8 cellular contexts compared by ENCODE assay signal in the genomic region with DNA sequence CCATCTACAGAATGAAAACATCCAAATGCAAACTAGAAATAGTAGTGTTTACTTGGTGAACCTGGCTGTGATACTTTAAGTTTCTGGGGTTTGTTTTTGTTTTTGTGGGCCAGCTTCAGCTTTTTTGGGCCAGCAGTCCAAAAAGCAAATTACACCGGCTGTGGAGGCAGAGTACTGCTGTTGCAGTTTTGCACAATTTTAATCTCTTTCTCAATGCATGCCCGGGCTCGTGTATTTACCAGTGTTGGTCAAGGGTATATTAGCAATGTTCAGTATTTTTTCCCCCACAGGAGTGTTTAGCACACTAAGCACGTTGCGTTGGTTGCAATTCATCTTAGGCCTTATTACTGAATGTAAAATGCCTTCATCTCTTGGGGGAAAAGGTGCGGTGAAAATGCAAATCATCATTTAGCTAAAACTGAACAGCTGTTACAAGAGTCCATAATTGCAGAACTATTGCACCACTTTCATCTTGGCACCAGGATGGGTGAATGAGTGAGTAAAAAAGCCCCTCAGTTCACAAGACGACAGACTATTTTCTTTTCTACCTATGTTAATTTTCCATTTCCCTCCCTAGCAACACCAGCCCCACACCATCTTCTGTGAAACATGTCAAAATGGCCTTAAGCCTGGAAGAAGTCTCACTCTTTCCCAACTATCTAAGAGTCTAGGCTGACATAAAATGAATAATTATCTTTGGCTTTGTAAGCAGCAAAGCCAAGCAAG. TPM values are rescaled to one million over a fixed set of nuclear protein-coding genes. Genes with fewer than 3 reads are reported as not detected.
DNase-seq lines count a peak whose midpoint lies in the region; ATAC-seq and TF ChIP-seq lines count a peak whose summit lies in the region.

No MANE protein-coding gene starts in this region.

- TF ChIP-seq CTCF in CD14-positive monocyte (IDR thresholded peaks at IDR 0.05), result no peak
- no peak for TF ChIP-seq CTCF in HL-60 (IDR thresholded peaks at IDR 0.05; ENCODE audit: insufficient read depth, low read length)

- H3K9me3 Mint-ChIP-seq in CD14-positive monocyte, result peaks cover 0 to 2% (median 0%) of the 10 kb centered on the region in 7 donors
- H3K9me3 Mint-ChIP-seq in activated naive CD8-positive, alpha-beta T cell treated with anti-CD3 and anti-CD28 coated beads, Interleukin-2, amount 50 U/mL, for 24 hours, result no peaks in the 10 kb centered on the region
- H3K9me3 Mint-ChIP-seq in immature natural killer cell, result peaks cover 0 to 2% (median 0%) of the 10 kb centered on the region in 6 donors
- no peaks in the 10 kb centered on the region for H3K9me3 Mint-ChIP-seq in stimulated activated memory B cell treated with anti-CD40 and anti-IgM and Interleukin-4, amounts not matched to agents 10 μg/mL and 1 μg/mL and 100 μg/mL, for 72 hours

- H3K4me3 Mint-ChIP-seq in CD14-positive monocyte (peak overlapping the region; percentile 96 to 97), immature natural killer cell (peak overlapping the region; percentile 85 to 94 (median 93))
- H3K4me3 Mint-ChIP-seq in activated naive CD8-positive, alpha-beta T cell treated with anti-CD3 and anti-CD28 coated beads, Interleukin-2, amount 50 U/mL, for 24 hours, result peak overlapping the region; percentile 100
- peak overlapping the region; percentile 100 for H3K4me3 Mint-ChIP-seq in stimulated activated memory B cell treated with anti-CD40 and anti-IgM and Interleukin-4, amounts not matched to agents 10 μg/mL and 1 μg/mL and 100 μg/mL, for 72 hours

- H3K27me3 Mint-ChIP-seq in CD14-positive monocyte (ENCODE audit: low read depth in 3 of 3) (peaks cover 0 to 5% (median 2%) of the 10 kb centered on the region in 3 donors), immature natural killer cell (ENCODE audit: low read depth in 3 of 3) (peaks cover 18 to 33% (median 31%) of the 10 kb centered on the region in 3 donors)
- peaks cover 2% of the 10 kb centered on the region for H3K27me3 Mint-ChIP-seq in activated naive CD8-positive, alpha-beta T cell treated with anti-CD3 and anti-CD28 coated beads, Interleukin-2, amount 50 U/mL, for 24 hours
- H3K27me3 Mint-ChIP-seq in stimulated activated memory B cell treated with anti-CD40 and anti-IgM and Interleukin-4, amounts not matched to agents 10 μg/mL and 1 μg/mL and 100 μg/mL, for 72 hours, result no peaks in the 10 kb centered on the region

- H3K4me3 ChIP-seq in HL-60 (replicated peaks; ENCODE audit: insufficient read depth, low read length), result peak overlapping the region; percentile 57

- no peaks in the 10 kb centered on the region for H3K27me3 ChIP-seq in HL-60 (ENCODE audit: insufficient read depth, poor library complexity, severe bottlenecking)

- no peak for DNase-seq in CD14-positive monocyte (ENCODE audit: low spot score)
- DNase-seq in HL-60 (ENCODE audit: low read depth in 1 of 2, low spot score in 1 of 2), result peak; percentile 55 to 63
- DNase-seq in activated naive CD8-positive, alpha-beta T cell treated with anti-CD3 and anti-CD28 coated beads, Interleukin-2, amount 50 U/mL, for 24 hours, result no peak
- peak in 1 of 3 donors; percentile 37 for DNase-seq in immature natural killer cell
- no peak for DNase-seq in dedifferentiated amniotic fluid mesenchymal stem cell (ENCODE audit: extremely low spot score)

- H3K27ac Mint-ChIP-seq in CD14-positive monocyte (peak overlapping the region; percentile 98 to 99 (median 99)), immature natural killer cell (peak overlapping the region; percentile 97 to 100 (median 98))
- H3K27ac Mint-ChIP-seq in activated naive CD8-positive, alpha-beta T cell treated with anti-CD3 and anti-CD28 coated beads, Interleukin-2, amount 50 U/mL, for 24 hours, result peak overlapping the region; percentile 95
- H3K27ac Mint-ChIP-seq in stimulated activated memory B cell treated with anti-CD40 and anti-IgM and Interleukin-4, amounts not matched to agents 10 μg/mL and 1 μg/mL and 100 μg/mL, for 72 hours, result peak overlapping the region; percentile 93

- peaks cover 0 to 2% of the 10 kb centered on the region in 2 donors for H3K36me3 Mint-ChIP-seq in CD14-positive monocyte
- peaks cover 14% of the 10 kb centered on the region for H3K36me3 Mint-ChIP-seq in activated naive CD8-positive, alpha-beta T cell treated with anti-CD3 and anti-CD28 coated beads, Interleukin-2, amount 50 U/mL, for 24 hours (ENCODE audit: low read depth)
- peaks cover 3 to 4% (median 3%) of the 10 kb centered on the region in 3 donors for H3K36me3 Mint-ChIP-seq in immature natural killer cell
- peaks cover 6% of the 10 kb centered on the region for H3K36me3 Mint-ChIP-seq in stimulated activated memory B cell treated with anti-CD40 and anti-IgM and Interleukin-4, amounts not matched to agents 10 μg/mL and 1 μg/mL and 100 μg/mL, for 72 hours

- intact Hi-C loops in CD14-positive monocyte (cut with micrococcal nuclease), result no loop called here

- ATAC-seq in activated naive CD8-positive, alpha-beta T cell treated with anti-CD3 and anti-CD28 coated beads, Interleukin-2, amount 50 U/mL, for 24 hours, result peak; percentile 3
- no peak for ATAC-seq in stimulated activated memory B cell treated with anti-CD40 and anti-IgM and Interleukin-4, amounts not matched to agents 10 μg/mL and 1 μg/mL and 100 μg/mL, for 72 hours
- ATAC-seq in GM19397 (IDR thresholded peaks at IDR 0.05; ENCODE audit: unreplicated experiment) (no peak), HG02623 (IDR thresholded peaks at IDR 0.05; ENCODE audit: unreplicated experiment) (no peak)

- H3K27ac ChIP-seq in HL-60 (replicated peaks), result peak overlapping the region; percentile 96

- H3K4me1 Mint-ChIP-seq in CD14-positive monocyte (peaks cover 37% of the 10 kb centered on the region), immature natural killer cell (peaks cover 57 to 58% of the 10 kb centered on the region in 2 donors)
- peaks cover 52% of the 10 kb centered on the region for H3K4me1 Mint-ChIP-seq in activated naive CD8-positive, alpha-beta T cell treated with anti-CD3 and anti-CD28 coated beads, Interleukin-2, amount 50 U/mL, for 24 hours
- peaks cover 34% of the 10 kb centered on the region for H3K4me1 Mint-ChIP-seq in stimulated activated memory B cell treated with anti-CD40 and anti-IgM and Interleukin-4, amounts not matched to agents 10 μg/mL and 1 μg/mL and 100 μg/mL, for 72 hours

RNA-seq across cellular contexts. Expression of gene CNOT6L, which starts 1.8 kb away (rescaled TPM):
- polyA plus RNA-seq in CD14-positive monocyte (10 to 100 TPM; 26.3 to 26.4 TPM), immature natural killer cell (10 to 100 TPM; 26.0 to 61.8 (median 46.4) TPM)

RNA-seq across cellular contexts. Expression of gene MRPL1, which starts 41.6 kb away (rescaled TPM):
- 10 to 100 TPM; 10.7 to 11.8 TPM for polyA plus RNA-seq in CD14-positive monocyte
- polyA plus RNA-seq in immature natural killer cell, result 10 to 100 TPM; 18.1 to 33.2 (median 24.4) TPM

Comparison
In these comparisons a context has a peak if more than half of its experiments do, and no peak if none do; other contexts are left out.
1. DNase-seq: peak in HL-60 (2 of 2); none in CD14-positive monocyte (single experiment), activated naive CD8-positive, alpha-beta T cell treated with anti-CD3 and anti-CD28 coated beads, Interleukin-2, amount 50 U/mL, for 24 hours (single experiment) and dedifferentiated amniotic fluid mesenchymal stem cell (single experiment).
2. Peak in every context shown above with its lines, with median percentiles within 50 percentile points of each other: H3K27ac Mint-ChIP-seq and H3K4me3 Mint-ChIP-seq.